12 cellular contexts compared by ENCODE assay signal in genomic region chr11:65311197-65311631, GRCh38. TPM values are rescaled to one million over a fixed set of nuclear protein-coding genes. Genes with fewer than 3 reads are reported as not detected.
DNase-seq lines count a peak whose midpoint lies in the region; ATAC-seq and TF ChIP-seq lines count a peak whose summit lies in the region.
"Had no signal": no experiment of that assay in that cellular context is flagged by ENCODE, and none has a peak within 500 bp of the region (broad histone marks: within the 10 kb centered on the region; RNA-seq: fewer than 3 reads in every experiment).

No MANE protein-coding gene starts in this region.

- WGBS in mesodermal cell (ENCODE audit: insufficient coverage in 2 of 2), 2 experiments: 74 to 75% methylated on average over 5 of the region's 5 CpGs
- 83 to 90% methylated on average over 5 of the region's 5 CpGs for WGBS in testis, 2 donors

- H3K27me3 ChIP-seq in AG04450 (ENCODE audit: control insufficient read depth, insufficient read depth, low read length) (no peaks in the 10 kb centered on the region), testis (no peaks in the 10 kb centered on the region)

- CTCF ChIA-PET in AG04450 (lab: Charles Lee): interaction anchor here (0.7 to 11.1 kb wide), 3 partner anchors 20 to 359 kb away, joined by 6 to 271 read pairs (median 203); partner anchors contain the start of gene DPF2

- H3K4me1 ChIP-seq in mesodermal cell (ENCODE audit: control insufficient read depth, insufficient read depth, low read length, poor library complexity, severe bottlenecking) (peaks cover 28% of the 10 kb centered on the region), testis (peaks cover 12% of the 10 kb centered on the region)

- peaks cover 6% of the 10 kb centered on the region for H3K36me3 Mint-ChIP-seq in dendritic cell treated with granulocyte-macrophage colony-stimulating factor and Interleukin-4, amounts not matched to agents 40 ng/mL and 50 ng/mL, for 4 days (ENCODE audit: low read depth)
- no peaks in the 10 kb centered on the region for H3K36me3 Mint-ChIP-seq in T-helper 17 cell (ENCODE audit: low read depth)

- DNase-seq in AG04450 (ENCODE audit: low read depth, low spot score) (no peak), LHCN-M2 (ENCODE audit: low read depth) (peak; percentile 85), T-helper 1 cell (no peak), T-helper 17 cell (no peak), testis (no peak)
- DNase-seq: activated CD8-positive, alpha-beta memory T cell treated with anti-CD3 and anti-CD28 coated beads for 24 hours; activated naive CD4-positive, alpha-beta T cell treated with Interleukin-2 at 50 U/mL for 16 hours; NCI-H2081 treated with DMSO at 0.1 percent for 48 hours had no signal

- H3K9me3 ChIP-seq in AG04450 (ENCODE audit: control insufficient read depth, insufficient read depth, low read length): peaks cover 5% of the 10 kb centered on the region; the same call in 1 of the 2 replicates
- H3K9me3 ChIP-seq in mesodermal cell (ENCODE audit: control insufficient read depth, low read length): no peaks in the 10 kb centered on the region
- H3K9me3 ChIP-seq in T-helper 17 cell (ENCODE audit: control insufficient read depth, low read length, poor library complexity, severe bottlenecking): no peaks in the 10 kb centered on the region
- no peaks in the 10 kb centered on the region for H3K9me3 ChIP-seq in testis

- ATAC-seq in HG02623 (IDR thresholded peaks at IDR 0.05; ENCODE audit: unreplicated experiment) (no peak), T-helper 17 cell (no peak)

- peak overlapping the region; percentile 31 for H3K27ac ChIP-seq in AG04450 (ENCODE audit: low read depth, low read length)
- peak overlapping the region; percentile 18 for H3K27ac ChIP-seq in mesodermal cell (ENCODE audit: low read depth, low read length, severe bottlenecking)
- no peak overlapping the region for H3K27ac ChIP-seq in testis
- H3K27ac ChIP-seq: KMS-11 had no signal

- H3K4me1 Mint-ChIP-seq in dendritic cell treated with granulocyte-macrophage colony-stimulating factor and Interleukin-4, amounts not matched to agents 40 ng/mL and 50 ng/mL, for 4 days (ENCODE audit: low read depth): peaks cover 75% of the 10 kb centered on the region
- H3K4me1 Mint-ChIP-seq in T-helper 17 cell: peaks cover 15% of the 10 kb centered on the region

- no peak overlapping the region for H3K4me3 Mint-ChIP-seq in dendritic cell treated with granulocyte-macrophage colony-stimulating factor and Interleukin-4, amounts not matched to agents 40 ng/mL and 50 ng/mL, for 4 days
- no peak overlapping the region for H3K4me3 Mint-ChIP-seq in T-helper 17 cell

- H3K4me3 ChIP-seq in AG04450 (ENCODE audit: low read depth, low read length) (no peak overlapping the region), mesodermal cell (ENCODE audit: extremely low read depth, insufficient read depth, low read length, poor library complexity, severe bottlenecking) (no peak overlapping the region), testis (no peak overlapping the region)

- intact Hi-C loops in dendritic cell treated with granulocyte-macrophage colony-stimulating factor and Interleukin-4, amounts not matched to agents 40 ng/mL and 50 ng/mL, for 4 days (cut with micrococcal nuclease): no loop called here
- intact Hi-C loops in testis (cut with DNase I; ENCODE audit: low total_unique reads): no loop called here

- no peak for TF ChIP-seq POLR2A in testis (IDR thresholded peaks at IDR 0.05)

- peaks cover 5% of the 10 kb centered on the region for H3K27me3 Mint-ChIP-seq in dendritic cell treated with granulocyte-macrophage colony-stimulating factor and Interleukin-4, amounts not matched to agents 40 ng/mL and 50 ng/mL, for 4 days
- H3K27me3 Mint-ChIP-seq in T-helper 17 cell: no peaks in the 10 kb centered on the region

- peak overlapping the region; percentile 89 for H3K27ac Mint-ChIP-seq in dendritic cell treated with granulocyte-macrophage colony-stimulating factor and Interleukin-4, amounts not matched to agents 40 ng/mL and 50 ng/mL, for 4 days
- no peak overlapping the region for H3K27ac Mint-ChIP-seq in T-helper 17 cell

- peaks cover 4% of the 10 kb centered on the region for H3K36me3 ChIP-seq in mesodermal cell (ENCODE audit: control insufficient read depth, insufficient read depth, low read length)
- no peaks in the 10 kb centered on the region for H3K36me3 ChIP-seq in testis (ENCODE audit: low read depth, missing control alignments)

- H3K9me3 Mint-ChIP-seq in dendritic cell treated with granulocyte-macrophage colony-stimulating factor and Interleukin-4, amounts not matched to agents 40 ng/mL and 50 ng/mL, for 4 days: no peaks in the 10 kb centered on the region

- no peak for TF ChIP-seq CTCF in AG04450 (IDR thresholded peaks at IDR 0.05; ENCODE audit: low read depth, low read length)
- no peak for TF ChIP-seq CTCF in testis (IDR thresholded peaks at IDR 0.05)

- POLR2A ChIA-PET in AG04450 (lab: Yijun Ruan, JAX): interaction anchor here (1.1 kb wide), 1 partner anchor 9 kb away, joined by 3 read pairs; no protein-coding TSS in a partner anchor

RNA-seq across cellular contexts. Expression of gene CDC42EP2, which starts 3.5 kb away (rescaled TPM):
- polyA plus RNA-seq in AG04450 (2011; rRNA removed): 14.3 and 21.1 TPM in 2 replicates
- 26.3 and 36.9 TPM in 2 replicates for polyA minus RNA-seq in AG04450 (2011; rRNA and poly(A)+ RNA removed)
- total RNA-seq in LHCN-M2 (2014; rRNA removed): 10.2 and 20.5 TPM in 2 replicates
- 26.2 TPM for polyA plus RNA-seq in LHCN-M2 (2012)
- 14.7 TPM for polyA plus RNA-seq in mesodermal cell (2013, experiment 1 of 2)
- polyA plus RNA-seq in mesodermal cell (2013, experiment 2 of 2): 8.1 TPM
- under 1 TPM in 1 of 2 donors, not detected in 1; 0.55 TPM for total RNA-seq in T-helper 17 cell
- 1 to 10 TPM; 3.5 to 4.4 TPM for total RNA-seq in testis
- polyA plus RNA-seq in testis (ENCODE audit: insufficient read depth, low read depth, low replicate concordance): 5.1 TPM

RNA-seq across cellular contexts. Expression of gene DPF2, which starts 22.4 kb away (rescaled TPM):
- polyA plus RNA-seq in AG04450 (2011; rRNA removed) (43.7 and 52.0 TPM in 2 replicates), testis (ENCODE audit: insufficient read depth, low read depth, low replicate concordance) (94.5 TPM)
- 49.2 and 58.5 TPM in 2 replicates for polyA minus RNA-seq in AG04450 (2011; rRNA and poly(A)+ RNA removed)
- total RNA-seq in LHCN-M2 (2014; rRNA removed) (32.1 and 41.6 TPM in 2 replicates), T-helper 17 cell (10 to 100 TPM; 49.1 to 62.6 TPM), testis (10 to 100 TPM; 86.8 to 91.2 TPM)
- 34.4 TPM for polyA plus RNA-seq in LHCN-M2 (2012)
- polyA plus RNA-seq in mesodermal cell (2013, experiment 1 of 2): 81.1 TPM
- 73.7 TPM for polyA plus RNA-seq in mesodermal cell (2013, experiment 2 of 2)

RNA-seq across cellular contexts. Expression of gene TIGD3, which starts 43.3 kb away (rescaled TPM):
- polyA plus RNA-seq in AG04450 (2011; rRNA removed): 0.07 and 0.11 TPM in 2 replicates
- not detected in 2 replicates for polyA minus RNA-seq in AG04450 (2011; rRNA and poly(A)+ RNA removed)
- 0.26 and 0.29 TPM in 2 replicates for total RNA-seq in LHCN-M2 (2014; rRNA removed)
- 0.13 TPM for polyA plus RNA-seq in LHCN-M2 (2012)
- polyA plus RNA-seq in mesodermal cell (2013, experiment 1 of 2): 0.81 TPM
- 0.40 TPM for polyA plus RNA-seq in mesodermal cell (2013, experiment 2 of 2)
- under 1 TPM; 0.21 to 0.45 TPM for total RNA-seq in T-helper 17 cell
- total RNA-seq in testis: 1 to 10 TPM; 5.3 to 7.6 TPM
- 7.1 TPM for polyA plus RNA-seq in testis (ENCODE audit: insufficient read depth, low read depth, low replicate concordance)

RNA-seq across cellular contexts. Expression of gene POLA2, which starts 49.5 kb away (rescaled TPM):
- polyA plus RNA-seq in AG04450 (2011; rRNA removed) (10.4 and 14.1 TPM in 2 replicates), testis (ENCODE audit: insufficient read depth, low read depth, low replicate concordance) (21.9 TPM)
- polyA minus RNA-seq in AG04450 (2011; rRNA and poly(A)+ RNA removed): 8.3 and 13.0 TPM in 2 replicates
- total RNA-seq in LHCN-M2 (2014; rRNA removed) (30.0 and 33.4 TPM in 2 replicates), T-helper 17 cell (10 to 100 TPM; 13.0 to 15.4 TPM), testis (10 to 100 TPM; 24.2 to 27.6 TPM)
- polyA plus RNA-seq in LHCN-M2 (2012): 19.5 TPM
- 26.9 TPM for polyA plus RNA-seq in mesodermal cell (2013, experiment 1 of 2)
- 25.7 TPM for polyA plus RNA-seq in mesodermal cell (2013, experiment 2 of 2)

Comparison
In these comparisons a context has a peak if more than half of its experiments do, and no peak if none do; other contexts are left out.
1. H3K27ac ChIP-seq: peak in AG04450 (single experiment) and mesodermal cell (single experiment); none in testis (0 of 2).